12 cellular contexts compared by ENCODE assay signal in genomic region chr20:8854566-8854965, GRCh38.
DNase-seq lines count a peak whose midpoint lies in the region; ATAC-seq, FAIRE-seq and TF ChIP-seq lines count a peak whose summit lies in the region.
"Had no signal": no experiment of that assay in that cellular context is flagged by ENCODE, and none has a peak within 500 bp of the region (broad histone marks: within the 10 kb centered on the region; RNA-seq: fewer than 3 reads in every experiment).

No MANE protein-coding gene starts in this region.

- H3K27ac Mint-ChIP-seq in GM23338, result 0 out of 2 replicates have a peak overlapping the region, but pooled peaks have one; percentile 5
- H3K27ac Mint-ChIP-seq in activated CD8-positive, alpha-beta T cell treated with anti-CD3 and anti-CD28 coated beads, Interleukin-2, amount 10 ng/mL, durations not matched to agents 7 days and 5 days, result no peak overlapping the region
- H3K27ac Mint-ChIP-seq in activated T-helper 1 cell treated with anti-CD3 and anti-CD28 coated beads, Interleukin-12 subunit alpha, Interleukin-12 subunit beta, Interleukin-2, Interleukin-4 antibody, amounts not matched to agents 30 ng/mL and 10 ng/mL and 1 ng/mL, durations not matched to agents 14 hours and 24 hours and 36 hours, result no peak overlapping the region
- H3K27ac Mint-ChIP-seq: activated CD4-positive, alpha-beta T cell treated with anti-CD3 and anti-CD28 coated beads for 36 hours; type B pancreatic cell had no signal

- H3K79me2 ChIP-seq in GM23338 (replicated peaks; ENCODE audit: insufficient read depth), result no peaks in the 10 kb centered on the region

- H3F3A ChIP-seq in GM23338 (replicated peaks; ENCODE audit: low read depth), result no peaks in the 10 kb centered on the region

- peak; percentile 62 for ATAC-seq in GM23338
- ATAC-seq in activated CD8-positive, alpha-beta T cell treated with anti-CD3 and anti-CD28 coated beads, Interleukin-2, amount 10 ng/mL, durations not matched to agents 7 days and 5 days, result no peak

- H4K20me1 ChIP-seq in GM23338 (replicated peaks; ENCODE audit: insufficient read depth), result no peaks in the 10 kb centered on the region

- no peak overlapping the region for H2AFZ ChIP-seq in GM23338

- H3K4me2 ChIP-seq in GM23338, result no peak overlapping the region
- H3K4me2 ChIP-seq in skeletal muscle satellite cell (ENCODE audit: low read length), result peak overlapping the region; percentile 66

- H3K4me3 Mint-ChIP-seq in GM23338, result no peak overlapping the region
- no peak overlapping the region for H3K4me3 Mint-ChIP-seq in activated CD8-positive, alpha-beta T cell treated with anti-CD3 and anti-CD28 coated beads, Interleukin-2, amount 10 ng/mL, durations not matched to agents 7 days and 5 days
- no peak overlapping the region for H3K4me3 Mint-ChIP-seq in activated T-helper 1 cell treated with anti-CD3 and anti-CD28 coated beads, Interleukin-12 subunit alpha, Interleukin-12 subunit beta, Interleukin-2, Interleukin-4 antibody, amounts not matched to agents 30 ng/mL and 10 ng/mL and 1 ng/mL, durations not matched to agents 14 hours and 24 hours and 36 hours
- H3K4me3 Mint-ChIP-seq: activated CD4-positive, alpha-beta T cell treated with anti-CD3 and anti-CD28 coated beads for 36 hours; type B pancreatic cell had no signal

- no peaks in the 10 kb centered on the region; the same call in 2 of the 3 replicates for H3K4me1 Mint-ChIP-seq in GM23338
- no peaks in the 10 kb centered on the region for H3K4me1 Mint-ChIP-seq in activated CD8-positive, alpha-beta T cell treated with anti-CD3 and anti-CD28 coated beads, Interleukin-2, amount 10 ng/mL, durations not matched to agents 7 days and 5 days (ENCODE audit: low read depth)
- H3K4me1 Mint-ChIP-seq in activated T-helper 1 cell treated with anti-CD3 and anti-CD28 coated beads, Interleukin-12 subunit alpha, Interleukin-12 subunit beta, Interleukin-2, Interleukin-4 antibody, amounts not matched to agents 30 ng/mL and 10 ng/mL and 1 ng/mL, durations not matched to agents 14 hours and 24 hours and 36 hours (ENCODE audit: low read depth), result no peaks in the 10 kb centered on the region
- H3K4me1 Mint-ChIP-seq: activated CD4-positive, alpha-beta T cell treated with anti-CD3 and anti-CD28 coated beads for 36 hours had no signal

- peaks cover 8% of the 10 kb centered on the region; the same call in 1 of the 3 replicates for H3K9me3 Mint-ChIP-seq in GM23338
- no peaks in the 10 kb centered on the region for H3K9me3 Mint-ChIP-seq in activated CD8-positive, alpha-beta T cell treated with anti-CD3 and anti-CD28 coated beads, Interleukin-2, amount 10 ng/mL, durations not matched to agents 7 days and 5 days (ENCODE audit: insufficient read depth)
- H3K9me3 Mint-ChIP-seq in activated T-helper 1 cell treated with anti-CD3 and anti-CD28 coated beads, Interleukin-12 subunit alpha, Interleukin-12 subunit beta, Interleukin-2, Interleukin-4 antibody, amounts not matched to agents 30 ng/mL and 10 ng/mL and 1 ng/mL, durations not matched to agents 14 hours and 24 hours and 36 hours, result no peaks in the 10 kb centered on the region
- H3K9me3 Mint-ChIP-seq: type B pancreatic cell had no signal

- H3K4me1 ChIP-seq in GM23338 (ENCODE audit: insufficient read depth), result peaks cover 6% of the 10 kb centered on the region
- H3K4me1 ChIP-seq in kidney (ENCODE audit: control insufficient read depth in 1 of 2, insufficient read depth in 1 of 2, low read depth in 1 of 2, low read length in 2 of 2), result peaks cover 0 to 6% of the 10 kb centered on the region in 2 donors
- H3K4me1 ChIP-seq in skeletal muscle satellite cell (ENCODE audit: control insufficient read depth, insufficient read depth, low read length), result peaks cover 30% of the 10 kb centered on the region

- no peaks in the 10 kb centered on the region for H3K36me3 ChIP-seq in GM23338 (ENCODE audit: insufficient read depth)
- no peaks in the 10 kb centered on the region for H3K36me3 ChIP-seq in kidney (ENCODE audit: control insufficient read depth in 1 of 2, insufficient read depth in 2 of 2, low read length in 2 of 2)
- H3K36me3 ChIP-seq in skeletal muscle satellite cell (ENCODE audit: insufficient read depth, low read length), result no peaks in the 10 kb centered on the region

- no peak overlapping the region for H3K9ac ChIP-seq in kidney (ENCODE audit: low read length in 2 of 2)
- peak overlapping the region; percentile 66 for H3K9ac ChIP-seq in skeletal muscle satellite cell (ENCODE audit: low read depth, low read length)

- H3K27ac ChIP-seq in GM23338 (ENCODE audit: low read depth) (peak overlapping the region; percentile 27; the same call in 1 of the 2 replicates), kidney (ENCODE audit: low read depth in 2 of 2, low read length in 2 of 2) (no peak overlapping the region)

- no peak overlapping the region for H3K4me3 ChIP-seq in GM23338
- peak overlapping the region in 1 of 2 donors; percentile 44 for H3K4me3 ChIP-seq in kidney (ENCODE audit: low read length in 2 of 2)
- peak overlapping the region; percentile 23 for H3K4me3 ChIP-seq in skeletal muscle satellite cell (ENCODE audit: low read length)

- POLR2A ChIA-PET in activated CD8-positive, alpha-beta T cell treated with anti-CD3 and anti-CD28 coated beads, Interleukin-2, amount 10 ng/mL, durations not matched to agents 7 days and 5 days (lab: Charles Lee), result no interaction called here

- TF ChIP-seq CTCF in GM23338 (conservative IDR thresholded peaks at IDR 0.05; ENCODE audit: low read depth in 2 of 2) (no peak), kidney (IDR thresholded peaks at IDR 0.05; ENCODE audit: borderline replicate concordance, extremely low read depth, insufficient read depth) (no peak)

- H3K36me3 Mint-ChIP-seq in GM23338 (ENCODE audit: low read depth), result peaks cover 6% of the 10 kb centered on the region; the same call in 1 of the 3 replicates
- no peaks in the 10 kb centered on the region for H3K36me3 Mint-ChIP-seq in activated CD8-positive, alpha-beta T cell treated with anti-CD3 and anti-CD28 coated beads, Interleukin-2, amount 10 ng/mL, durations not matched to agents 7 days and 5 days (ENCODE audit: low read depth)
- no peaks in the 10 kb centered on the region for H3K36me3 Mint-ChIP-seq in activated T-helper 1 cell treated with anti-CD3 and anti-CD28 coated beads, Interleukin-12 subunit alpha, Interleukin-12 subunit beta, Interleukin-2, Interleukin-4 antibody, amounts not matched to agents 30 ng/mL and 10 ng/mL and 1 ng/mL, durations not matched to agents 14 hours and 24 hours and 36 hours (ENCODE audit: low read depth)
- H3K36me3 Mint-ChIP-seq: type B pancreatic cell had no signal

- intact Hi-C loops in kidney (cut with DNase I), result no loop called here
- intact Hi-C loops in activated T-helper 1 cell treated with anti-CD3 and anti-CD28 coated beads, Interleukin-12 subunit alpha, Interleukin-12 subunit beta, Interleukin-2, Interleukin-4 antibody, amounts not matched to agents 30 ng/mL and 10 ng/mL and 1 ng/mL, durations not matched to agents 14 hours and 24 hours and 36 hours (cut with micrococcal nuclease), result no loop called here

- H3K27me3 Mint-ChIP-seq in GM23338 (ENCODE audit: insufficient read depth, low read depth, poor library complexity), result no peaks in the 10 kb centered on the region
- no peaks in the 10 kb centered on the region for H3K27me3 Mint-ChIP-seq in activated CD8-positive, alpha-beta T cell treated with anti-CD3 and anti-CD28 coated beads, Interleukin-2, amount 10 ng/mL, durations not matched to agents 7 days and 5 days (ENCODE audit: low read depth)
- H3K27me3 Mint-ChIP-seq in activated T-helper 1 cell treated with anti-CD3 and anti-CD28 coated beads, Interleukin-12 subunit alpha, Interleukin-12 subunit beta, Interleukin-2, Interleukin-4 antibody, amounts not matched to agents 30 ng/mL and 10 ng/mL and 1 ng/mL, durations not matched to agents 14 hours and 24 hours and 36 hours (ENCODE audit: insufficient read depth), result no peaks in the 10 kb centered on the region
- H3K27me3 Mint-ChIP-seq: activated CD4-positive, alpha-beta T cell treated with anti-CD3 and anti-CD28 coated beads for 36 hours had no signal

- CTCF ChIA-PET in activated CD8-positive, alpha-beta T cell treated with anti-CD3 and anti-CD28 coated beads, Interleukin-2, amount 10 ng/mL, durations not matched to agents 7 days and 5 days (lab: Charles Lee), result no interaction called here

- no peaks in the 10 kb centered on the region for H3K9me2 ChIP-seq in GM23338 (ENCODE audit: insufficient read depth)

- no peaks in the 10 kb centered on the region for H3K27me3 ChIP-seq in GM23338 (ENCODE audit: insufficient read depth)
- no peaks in the 10 kb centered on the region for H3K27me3 ChIP-seq in skeletal muscle satellite cell (ENCODE audit: control insufficient read depth, insufficient read depth, low read length)

- DNase-seq in GM23338 (ENCODE audit: low spot score), result peak; percentile 46
- peak; percentile 15 for DNase-seq in cerebellum (ENCODE audit: low spot score)
- DNase-seq in kidney, result peak; percentile 70
- DNase-seq in activated CD8-positive, alpha-beta T cell treated with anti-CD3 and anti-CD28 coated beads, Interleukin-2, amount 10 ng/mL, durations not matched to agents 7 days and 5 days, result no peak
- DNase-seq in DMS153 treated with DMSO at 0.1 percent for 48 hours (lab: John Stamatoyannopoulos, UW; ENCODE audit: unreplicated experiment), result no peak
- DNase-seq in activated T-helper 1 cell treated with anti-CD3 and anti-CD28 coated beads, Interleukin-12 subunit alpha, Interleukin-12 subunit beta, Interleukin-2, Interleukin-4 antibody, amounts not matched to agents 30 ng/mL and 10 ng/mL and 1 ng/mL, durations not matched to agents 14 hours and 24 hours and 36 hours (ENCODE audit: low spot score), result no peak
- DNase-seq in NCI-H1105 (lab: John Stamatoyannopoulos, UW), result no peak
- DNase-seq: activated CD4-positive, alpha-beta T cell treated with anti-CD3 and anti-CD28 coated beads for 36 hours; stimulated activated CD4-positive, alpha-beta T cell treated with anti-CD3 and anti-CD28 coated beads, Interleukin-2, amount 100 ng/mL, for 24 hours had no signal

- H3K9me3 ChIP-seq in kidney (ENCODE audit: control insufficient read depth in 1 of 2, low read length in 2 of 2), result no peaks in the 10 kb centered on the region
- no peaks in the 10 kb centered on the region for H3K9me3 ChIP-seq in skeletal muscle satellite cell (replicated peaks; ENCODE audit: low read length)

- no peak for FAIRE-seq in kidney (lab: Jason Lieb, UNC)
- FAIRE-seq: bronchial epithelial cell had no signal

TF ChIP-seq in GM23338, 12 proteins besides CTCF, POLR2A, EP300 and RAD21:
- TF ChIP-seq ETS1 (IDR thresholded peaks at IDR 0.05), result no peak

Comparison
In these comparisons a context has a peak if more than half of its experiments do, and no peak if none do; other contexts are left out.
1. DNase-seq: peak in GM23338 (single experiment), cerebellum (single experiment) and kidney (single experiment); none in activated CD8-positive, alpha-beta T cell treated with anti-CD3 and anti-CD28 coated beads, Interleukin-2, amount 10 ng/mL, durations not matched to agents 7 days and 5 days (single experiment), DMS153 treated with DMSO at 0.1 percent for 48 hours (single experiment), activated T-helper 1 cell treated with anti-CD3 and anti-CD28 coated beads, Interleukin-12 subunit alpha, Interleukin-12 subunit beta, Interleukin-2, Interleukin-4 antibody, amounts not matched to agents 30 ng/mL and 10 ng/mL and 1 ng/mL, durations not matched to agents 14 hours and 24 hours and 36 hours (single experiment) and NCI-H1105 (single experiment).